ENCODE assay signal across 16 cellular contexts in genomic region chr7:143390098-143390772, GRCh38. TPM values are rescaled to one million over a fixed set of nuclear protein-coding genes. Genes with fewer than 3 reads are reported as not detected.
DNase-seq lines count a peak whose midpoint lies in the region; ATAC-seq, FAIRE-seq and TF ChIP-seq lines count a peak whose summit lies in the region.
"Had no signal": no experiment of that assay in that cellular context is flagged by ENCODE, and none has a peak within 500 bp of the region (broad histone marks: within the 10 kb centered on the region; RNA-seq: fewer than 3 reads in every experiment).

No MANE protein-coding gene starts in this region.

- no peak for TF ChIP-seq EP300 in SK-N-SH (IDR thresholded peaks at IDR 0.05; ENCODE audit: borderline replicate concordance in 1 of 2, low read depth in 1 of 2, low read length in 1 of 2)

- H3K4me1 Mint-ChIP-seq in T-helper 1 cell treated with Interleukin-12 subunit alpha and Interleukin-12 subunit beta and Interleukin-4 antibody, amounts not matched to agents 30 μg/mL and 1 μg/mL, for 36 hours (ENCODE audit: low read depth) = peaks cover 8% of the 10 kb centered on the region
- H3K4me1 Mint-ChIP-seq in stimulated activated effector memory CD8-positive, alpha-beta T cell treated with anti-CD3 and anti-CD28 coated beads, Interleukin-12 subunit alpha, Interleukin-12 subunit beta, amount 100 ng/mL, for 72 hours = peaks cover 31% of the 10 kb centered on the region

- DNase-seq in T-helper 1 cell = no peak
- DNase-seq in SK-N-SH = no peak
- no peak for DNase-seq in endothelial cell of umbilical vein (ENCODE audit: low read depth, low spot score)
- DNase-seq in stimulated activated effector memory CD8-positive, alpha-beta T cell treated with anti-CD3 and anti-CD28 coated beads, Interleukin-12 subunit alpha, Interleukin-12 subunit beta, amount 100 ng/mL, for 72 hours (ENCODE audit: low spot score in 2 of 2) = no peak
- DNase-seq in glomerular visceral epithelial cell (ENCODE audit: extremely low spot score) = no peak
- DNase-seq: activated CD4-positive, alpha-beta T cell treated with anti-CD3 and anti-CD28 coated beads for 48 hours; heart right ventricle; NCI-H2081; stimulated activated CD4-positive, alpha-beta T cell treated with anti-CD3 and anti-CD28 coated beads, Interleukin-2, amount 100 ng/mL, for 48 hours; stimulated activated naive CD8-positive, alpha-beta T cell treated with anti-CD3 and anti-CD28 coated beads, Interleukin-15, amount 100 ng/mL, for 72 hours had no signal

- no peak for ATAC-seq in stimulated activated effector memory CD8-positive, alpha-beta T cell treated with anti-CD3 and anti-CD28 coated beads, Interleukin-12 subunit alpha, Interleukin-12 subunit beta, amount 100 ng/mL, for 72 hours
- ATAC-seq in HG02884 (IDR thresholded peaks at IDR 0.05; ENCODE audit: unreplicated experiment) = no peak
- no peak for ATAC-seq in HG03039 (IDR thresholded peaks at IDR 0.05; ENCODE audit: unreplicated experiment)
- ATAC-seq: heart right ventricle; stimulated activated naive CD8-positive, alpha-beta T cell treated with anti-CD3 and anti-CD28 coated beads, Interleukin-15, amount 100 ng/mL, for 72 hours had no signal

- H3K9me3 Mint-ChIP-seq in T-helper 1 cell treated with Interleukin-12 subunit alpha and Interleukin-12 subunit beta and Interleukin-4 antibody, amounts not matched to agents 30 μg/mL and 1 μg/mL, for 36 hours = no peaks in the 10 kb centered on the region
- no peaks in the 10 kb centered on the region for H3K9me3 Mint-ChIP-seq in stimulated activated effector memory CD8-positive, alpha-beta T cell treated with anti-CD3 and anti-CD28 coated beads, Interleukin-12 subunit alpha, Interleukin-12 subunit beta, amount 100 ng/mL, for 72 hours
- H3K9me3 Mint-ChIP-seq: stimulated activated naive CD8-positive, alpha-beta T cell treated with anti-CD3 and anti-CD28 coated beads, Interleukin-15, amount 100 ng/mL, for 72 hours had no signal

- TF ChIP-seq CTCF in SK-N-SH (IDR thresholded peaks at IDR 0.05) (no peak), endothelial cell of umbilical vein (IDR thresholded peaks at IDR 0.05; ENCODE audit: extremely low read depth in 1 of 2, insufficient read depth in 1 of 2, low read depth in 1 of 2, low read length in 2 of 2) (no peak)

- H3K36me3 ChIP-seq in SK-N-SH (replicated peaks in 1 of 2; ENCODE audit: control insufficient read depth in 1 of 2, insufficient read depth in 2 of 2, low read length in 1 of 2) = peaks cover 56 to 60% of the 10 kb centered on the region in 2 experiments
- peaks cover 19 to 39% of the 10 kb centered on the region in 2 experiments for H3K36me3 ChIP-seq in endothelial cell of umbilical vein (ENCODE audit: control insufficient read depth in 2 of 2, extremely low read depth in 1 of 2, insufficient read depth in 2 of 2, low read length in 2 of 2)

- no peaks in the 10 kb centered on the region for H3K27me3 ChIP-seq in SK-N-SH (ENCODE audit: insufficient read depth)
- H3K27me3 ChIP-seq in endothelial cell of umbilical vein (ENCODE audit: control insufficient read depth in 2 of 2, insufficient read depth in 2 of 2, low read length in 2 of 2) = no peaks in the 10 kb centered on the region
- H3K27me3 ChIP-seq: heart right ventricle had no signal

- intact Hi-C loops in endothelial cell of umbilical vein (cut with micrococcal nuclease) = loop anchor here (2.0 to 5.0 kb wide), 2 partner anchors 19 to 583 kb away; no protein-coding TSS in a partner anchor

- peak; percentile 67 for TF ChIP-seq POLR2A in endothelial cell of umbilical vein (IDR thresholded peaks at IDR 0.05; ENCODE audit: low read depth, low read length)

- no peaks in the 10 kb centered on the region for H3K9me2 ChIP-seq in SK-N-SH

- H3K9me1 ChIP-seq in endothelial cell of umbilical vein (replicated peaks; ENCODE audit: control insufficient read depth, extremely low read depth, insufficient read depth, low read length) = no peaks in the 10 kb centered on the region

- dilution Hi-C loops in endothelial cell of umbilical vein (cut with MboI; ENCODE audit: extremely low pct_ligation_motif_present, low sequenced_read_pairs) = loop anchor here (25.0 kb wide), 1 partner anchor 122 kb away; no protein-coding TSS in a partner anchor

- no peaks in the 10 kb centered on the region for H3K27me3 Mint-ChIP-seq in T-helper 1 cell treated with Interleukin-12 subunit alpha and Interleukin-12 subunit beta and Interleukin-4 antibody, amounts not matched to agents 30 μg/mL and 1 μg/mL, for 36 hours (ENCODE audit: low read depth)
- H3K27me3 Mint-ChIP-seq: stimulated activated naive CD8-positive, alpha-beta T cell treated with anti-CD3 and anti-CD28 coated beads, Interleukin-15, amount 100 ng/mL, for 72 hours had no signal

- no peak for TF ChIP-seq RAD21 in SK-N-SH (IDR thresholded peaks at IDR 0.05; ENCODE audit: low read length)

- no peak overlapping the region for H3K4me3 ChIP-seq in SK-N-SH (ENCODE audit: low read depth in 2 of 2, low read length in 1 of 2)
- no peak overlapping the region for H3K4me3 ChIP-seq in endothelial cell of umbilical vein (replicated peaks in 1 of 3; ENCODE audit: insufficient read depth in 1 of 3, low read depth in 1 of 3, low read length in 3 of 3)
- H3K4me3 ChIP-seq: heart right ventricle, lung, SK-N-MC had no signal

- no peak overlapping the region for H2AFZ ChIP-seq in SK-N-SH (ENCODE audit: low read depth)
- no peak overlapping the region for H2AFZ ChIP-seq in endothelial cell of umbilical vein (ENCODE audit: low read depth, low read length)

- 91% methylated on average over 5 of the region's 10 CpGs for WGBS in SK-N-SH (ENCODE audit: low lambda C conversion rate)

- peaks cover 79% of the 10 kb centered on the region for H3F3A ChIP-seq in SK-N-SH (replicated peaks; ENCODE audit: insufficient read depth)

- CTCF ChIA-PET in SK-N-SH (lab: Yijun Ruan, JAX) = interaction anchor here (1.3 to 8.3 kb wide), 5 partner anchors 10 to 150 kb away, joined by 5 to 43 read pairs (median 9); no protein-coding TSS in a partner anchor
- CTCF ChIA-PET in endothelial cell of umbilical vein (lab: Charles Lee) = interaction anchor here (1.0 to 4.5 kb wide), 8 partner anchors 8 to 150 kb away, joined by 3 to 24 read pairs (median 8); partner anchors contain the start of gene EPHA1

- H3K4me2 ChIP-seq in SK-N-SH (no peak overlapping the region; the same call in 1 of the 2 replicates), endothelial cell of umbilical vein (ENCODE audit: insufficient read depth, low read length) (no peak overlapping the region)

- peaks cover 41% of the 10 kb centered on the region for H3K79me2 ChIP-seq in SK-N-SH (ENCODE audit: insufficient read depth)
- H3K79me2 ChIP-seq in endothelial cell of umbilical vein (ENCODE audit: control insufficient read depth, insufficient read depth, low read length) = peaks cover 43% of the 10 kb centered on the region

- H3K4me1 ChIP-seq in SK-N-SH (ENCODE audit: control insufficient read depth in 1 of 2, insufficient read depth in 2 of 2, low read depth in 1 of 2, low read length in 1 of 2) (peaks cover 12 to 49% of the 10 kb centered on the region in 2 experiments; a peak in 3 of 4 replicates), endothelial cell of umbilical vein (ENCODE audit: control insufficient read depth, extremely low read depth, insufficient read depth, low read length) (peaks cover 80% of the 10 kb centered on the region)

- peak overlapping the region; percentile 52 for H3K27ac Mint-ChIP-seq in T-helper 1 cell treated with Interleukin-12 subunit alpha and Interleukin-12 subunit beta and Interleukin-4 antibody, amounts not matched to agents 30 μg/mL and 1 μg/mL, for 36 hours
- peak overlapping the region; percentile 77 for H3K27ac Mint-ChIP-seq in stimulated activated effector memory CD8-positive, alpha-beta T cell treated with anti-CD3 and anti-CD28 coated beads, Interleukin-12 subunit alpha, Interleukin-12 subunit beta, amount 100 ng/mL, for 72 hours
- H3K27ac Mint-ChIP-seq: stimulated activated naive CD8-positive, alpha-beta T cell treated with anti-CD3 and anti-CD28 coated beads, Interleukin-15, amount 100 ng/mL, for 72 hours had no signal

- H3K4me3 Mint-ChIP-seq in T-helper 1 cell treated with Interleukin-12 subunit alpha and Interleukin-12 subunit beta and Interleukin-4 antibody, amounts not matched to agents 30 μg/mL and 1 μg/mL, for 36 hours = no peak overlapping the region
- H3K4me3 Mint-ChIP-seq in stimulated activated effector memory CD8-positive, alpha-beta T cell treated with anti-CD3 and anti-CD28 coated beads, Interleukin-12 subunit alpha, Interleukin-12 subunit beta, amount 100 ng/mL, for 72 hours = no peak overlapping the region
- H3K4me3 Mint-ChIP-seq: stimulated activated naive CD8-positive, alpha-beta T cell treated with anti-CD3 and anti-CD28 coated beads, Interleukin-15, amount 100 ng/mL, for 72 hours had no signal

- H3K27ac ChIP-seq in SK-N-SH (ENCODE audit: low read depth in 2 of 2, low read length in 1 of 2) (peak overlapping the region in 1 of 2 experiments; percentile 75; a peak in 1 of 4 replicates), endothelial cell of umbilical vein (ENCODE audit: insufficient read depth, low read depth, low read length) (peak overlapping the region; percentile 14)
- H3K27ac ChIP-seq: 22Rv1, SK-N-MC had no signal

- peaks cover 18% of the 10 kb centered on the region for H3K36me3 Mint-ChIP-seq in T-helper 1 cell treated with Interleukin-12 subunit alpha and Interleukin-12 subunit beta and Interleukin-4 antibody, amounts not matched to agents 30 μg/mL and 1 μg/mL, for 36 hours (ENCODE audit: low read depth)
- peaks cover 39% of the 10 kb centered on the region for H3K36me3 Mint-ChIP-seq in stimulated activated effector memory CD8-positive, alpha-beta T cell treated with anti-CD3 and anti-CD28 coated beads, Interleukin-12 subunit alpha, Interleukin-12 subunit beta, amount 100 ng/mL, for 72 hours

- H3K9ac ChIP-seq in SK-N-SH (no peak overlapping the region), endothelial cell of umbilical vein (replicated peaks; ENCODE audit: extremely low read depth, insufficient read depth, low read length) (no peak overlapping the region)

- H4K20me1 ChIP-seq in SK-N-SH (ENCODE audit: insufficient read depth) = peaks cover 78% of the 10 kb centered on the region
- H4K20me1 ChIP-seq in endothelial cell of umbilical vein (replicated peaks; ENCODE audit: control insufficient read depth, extremely low read depth, insufficient read depth, low read length) = no peaks in the 10 kb centered on the region

- H3K9me3 ChIP-seq in SK-N-SH (no peaks in the 10 kb centered on the region), endothelial cell of umbilical vein (replicated peaks; ENCODE audit: control insufficient read depth, insufficient read depth, low read length) (no peaks in the 10 kb centered on the region)
- H3K9me3 ChIP-seq: heart right ventricle had no signal

- no TSS peak for BruUV-seq in endothelial cell of umbilical vein (replicated peaks; lab: Mats Ljungman, UMichigan)

- POLR2A ChIA-PET in SK-N-SH (lab: Yijun Ruan, JAX) = no interaction called here
- POLR2A ChIA-PET in endothelial cell of umbilical vein (lab: Charles Lee) = interaction anchor here (1.6 to 2.9 kb wide), 2 partner anchors 8 to 10 kb away, joined by 7 to 8 read pairs; no protein-coding TSS in a partner anchor

- peak; percentile 15 for FAIRE-seq in endothelial cell of umbilical vein (lab: Jason Lieb, UNC)

RNA-seq across cellular contexts. Expression of gene ZYX, which starts 9.1 kb away (rescaled TPM):
- polyA plus RNA-seq in SK-N-SH (2012; rRNA removed) = 124 and 271 TPM in 2 replicates
- polyA plus RNA-seq in SK-N-SH (2012; cell fraction: cytosol; rRNA removed) = 159 and 266 TPM in 2 replicates
- 593 and 733 TPM in 2 replicates for polyA plus RNA-seq in SK-N-SH (2012; cell fraction: nucleus; rRNA removed)
- total RNA-seq in endothelial cell of umbilical vein = 533 and 545 TPM in 2 replicates
- polyA plus RNA-seq in endothelial cell of umbilical vein = 196 TPM in 2 replicates
- polyA plus RNA-seq in endothelial cell of umbilical vein (2011; cell fraction: cytosol; rRNA removed) = 195 and 222 TPM in 2 replicates
- 305 and 333 TPM in 2 replicates for polyA plus RNA-seq in endothelial cell of umbilical vein (2011; cell fraction: nucleus; rRNA removed)
- 533 and 564 TPM in 2 replicates for polyA plus RNA-seq in endothelial cell of umbilical vein (2012)
- polyA minus RNA-seq in endothelial cell of umbilical vein = 116 and 124 TPM in 2 replicates
- 57.7 TPM for polyA minus RNA-seq in endothelial cell of umbilical vein (2011; cell fraction: cytosol; rRNA and poly(A)+ RNA removed)
- polyA minus RNA-seq in endothelial cell of umbilical vein (2011; cell fraction: nucleus; rRNA and poly(A)+ RNA removed) = 105 and 154 TPM in 2 replicates

RNA-seq across cellular contexts. Expression of gene EPHA1, which starts 18.4 kb away (rescaled TPM):
- polyA plus RNA-seq in SK-N-SH (2012; rRNA removed) (0.26 and 0.49 TPM in 2 replicates), endothelial cell of umbilical vein (0.06 and 0.07 TPM in 2 replicates)
- polyA plus RNA-seq in SK-N-SH (2012; cell fraction: cytosol; rRNA removed) = 0.19 and 0.28 TPM in 2 replicates
- 0.64 and 1.0 TPM in 2 replicates for polyA plus RNA-seq in SK-N-SH (2012; cell fraction: nucleus; rRNA removed)
- total RNA-seq in endothelial cell of umbilical vein = not detected in 2 replicates
- 0.01 TPM in 1 of 2 replicates, not detected in the other for polyA plus RNA-seq in endothelial cell of umbilical vein (2011; cell fraction: cytosol; rRNA removed)
- 0.03 and 0.50 TPM in 2 replicates for polyA plus RNA-seq in endothelial cell of umbilical vein (2011; cell fraction: nucleus; rRNA removed)
- 4.1 and 5.5 TPM in 2 replicates for polyA plus RNA-seq in endothelial cell of umbilical vein (2012)
- polyA minus RNA-seq in endothelial cell of umbilical vein = not detected in 2 replicates
- polyA minus RNA-seq in endothelial cell of umbilical vein (2011; cell fraction: cytosol; rRNA and poly(A)+ RNA removed) = not detected
- not detected in 2 replicates for polyA minus RNA-seq in endothelial cell of umbilical vein (2011; cell fraction: nucleus; rRNA and poly(A)+ RNA removed)

RNA-seq across cellular contexts. Expression of gene FAM131B, which starts 27.7 kb away (rescaled TPM):
- polyA plus RNA-seq in SK-N-SH (2012; rRNA removed) = 43.6 and 50.1 TPM in 2 replicates
- polyA plus RNA-seq in SK-N-SH (2012; cell fraction: cytosol; rRNA removed) = 22.3 and 35.7 TPM in 2 replicates
- 47.8 and 56.9 TPM in 2 replicates for polyA plus RNA-seq in SK-N-SH (2012; cell fraction: nucleus; rRNA removed)
- 1.4 and 1.6 TPM in 2 replicates for total RNA-seq in endothelial cell of umbilical vein
- 1.6 and 1.8 TPM in 2 replicates for polyA plus RNA-seq in endothelial cell of umbilical vein
- 1.7 TPM in 2 replicates for polyA plus RNA-seq in endothelial cell of umbilical vein (2011; cell fraction: cytosol; rRNA removed)
- 1.8 and 2.2 TPM in 2 replicates for polyA plus RNA-seq in endothelial cell of umbilical vein (2011; cell fraction: nucleus; rRNA removed)
- 1.6 and 2.2 TPM in 2 replicates for polyA plus RNA-seq in endothelial cell of umbilical vein (2012)
- 4.4 and 5.9 TPM in 2 replicates for polyA minus RNA-seq in endothelial cell of umbilical vein
- polyA minus RNA-seq in endothelial cell of umbilical vein (2011; cell fraction: cytosol; rRNA and poly(A)+ RNA removed) = not detected
- polyA minus RNA-seq in endothelial cell of umbilical vein (2011; cell fraction: nucleus; rRNA and poly(A)+ RNA removed) = 0.77 and 0.82 TPM in 2 replicates

RNA-seq across cellular contexts. Expression of gene TAS2R60, which starts 53.0 kb away (rescaled TPM):
- polyA plus RNA-seq in SK-N-SH (2012; rRNA removed) = 0.10 TPM in 1 of 2 replicates, not detected in the other
- polyA plus RNA-seq in SK-N-SH (2012; cell fraction: cytosol; rRNA removed) = 0.05 and 0.10 TPM in 2 replicates
- polyA plus RNA-seq in SK-N-SH (2012; cell fraction: nucleus; rRNA removed) = 0.18 and 0.27 TPM in 2 replicates
- not detected in 2 replicates for total RNA-seq in endothelial cell of umbilical vein
- polyA plus RNA-seq in endothelial cell of umbilical vein = not detected in 2 replicates
- not detected in 2 replicates for polyA plus RNA-seq in endothelial cell of umbilical vein (2011; cell fraction: cytosol; rRNA removed)
- polyA plus RNA-seq in endothelial cell of umbilical vein (2011; cell fraction: nucleus; rRNA removed) = not detected in 2 replicates
- not detected in 2 replicates for polyA plus RNA-seq in endothelial cell of umbilical vein (2012)
- not detected in 2 replicates for polyA minus RNA-seq in endothelial cell of umbilical vein
- polyA minus RNA-seq in endothelial cell of umbilical vein (2011; cell fraction: cytosol; rRNA and poly(A)+ RNA removed) = not detected
- 0.48 TPM in 1 of 2 replicates, not detected in the other for polyA minus RNA-seq in endothelial cell of umbilical vein (2011; cell fraction: nucleus; rRNA and poly(A)+ RNA removed)
- total RNA-seq: heart right ventricle had no signal
- polyA plus RNA-seq: heart right ventricle had no signal

Comparison
In these comparisons a context has a peak if more than half of its experiments do, and no peak if none do; other contexts are left out.
1. RNA of gene FAM131B, which starts 27.7 kb away (polyA plus RNA-seq): 22.3 to 56.9 TPM in SK-N-SH; 1.6 to 2.2 TPM in endothelial cell of umbilical vein; every median in the first group is over 4 times any median in the second.